ENCODE assay signal across 1 cellular context in the genomic region with DNA sequence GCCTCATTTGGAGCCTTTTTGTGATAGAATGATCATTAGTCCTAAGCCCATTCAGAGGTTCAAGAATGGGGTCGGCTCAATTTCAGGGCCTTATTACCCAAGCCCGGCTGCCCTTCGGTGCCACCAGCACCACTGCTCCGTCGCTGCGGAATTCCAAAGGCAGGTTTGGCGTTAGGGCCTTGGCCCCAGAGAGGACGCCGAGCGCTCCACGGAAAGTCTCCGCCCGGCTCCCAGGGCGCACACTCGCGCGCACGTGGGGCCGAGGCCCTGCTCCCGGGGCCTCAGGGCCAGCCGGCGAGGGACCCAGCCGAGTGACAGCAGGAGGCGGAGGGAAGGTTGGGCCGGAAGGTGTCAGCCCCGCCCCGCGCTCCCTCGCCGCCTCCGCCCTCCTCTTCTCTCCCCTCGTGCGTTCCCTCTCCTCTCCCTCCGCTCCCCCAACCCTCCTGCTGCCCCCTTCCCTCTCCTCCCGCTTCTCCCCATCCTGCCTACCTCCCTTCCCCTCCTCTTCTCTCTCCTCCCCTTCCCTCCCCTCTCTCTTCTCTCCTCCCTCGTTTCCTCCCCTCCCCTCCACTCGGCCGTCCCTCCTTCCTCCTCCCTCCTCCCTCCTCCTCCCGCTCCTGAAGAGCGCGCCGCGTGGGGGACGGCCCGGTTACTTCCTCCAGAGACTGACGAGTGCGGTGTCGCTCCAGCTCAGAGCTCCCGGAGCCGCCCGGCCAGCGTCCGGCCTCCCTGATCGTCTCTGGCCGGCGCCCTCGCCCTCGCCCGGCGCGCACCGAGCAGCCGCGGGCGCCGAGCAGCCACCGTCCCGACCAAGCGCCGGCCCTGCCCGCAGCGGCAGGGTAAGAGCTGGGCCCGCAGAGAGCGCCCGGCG.
TF ChIP-seq lines count a peak whose summit lies in the region.

A gene (plus strand): TSS at position 648 of the 871 bp plus-strand sequence. CDS start 4,106 bp downstream, outside the sequence.

TF ChIP-seq in HepG2, 621 proteins besides CTCF, POLR2A, EP300 and RAD21 (continued from another document and continues in another):
- TF ChIP-seq, protein P1, sequence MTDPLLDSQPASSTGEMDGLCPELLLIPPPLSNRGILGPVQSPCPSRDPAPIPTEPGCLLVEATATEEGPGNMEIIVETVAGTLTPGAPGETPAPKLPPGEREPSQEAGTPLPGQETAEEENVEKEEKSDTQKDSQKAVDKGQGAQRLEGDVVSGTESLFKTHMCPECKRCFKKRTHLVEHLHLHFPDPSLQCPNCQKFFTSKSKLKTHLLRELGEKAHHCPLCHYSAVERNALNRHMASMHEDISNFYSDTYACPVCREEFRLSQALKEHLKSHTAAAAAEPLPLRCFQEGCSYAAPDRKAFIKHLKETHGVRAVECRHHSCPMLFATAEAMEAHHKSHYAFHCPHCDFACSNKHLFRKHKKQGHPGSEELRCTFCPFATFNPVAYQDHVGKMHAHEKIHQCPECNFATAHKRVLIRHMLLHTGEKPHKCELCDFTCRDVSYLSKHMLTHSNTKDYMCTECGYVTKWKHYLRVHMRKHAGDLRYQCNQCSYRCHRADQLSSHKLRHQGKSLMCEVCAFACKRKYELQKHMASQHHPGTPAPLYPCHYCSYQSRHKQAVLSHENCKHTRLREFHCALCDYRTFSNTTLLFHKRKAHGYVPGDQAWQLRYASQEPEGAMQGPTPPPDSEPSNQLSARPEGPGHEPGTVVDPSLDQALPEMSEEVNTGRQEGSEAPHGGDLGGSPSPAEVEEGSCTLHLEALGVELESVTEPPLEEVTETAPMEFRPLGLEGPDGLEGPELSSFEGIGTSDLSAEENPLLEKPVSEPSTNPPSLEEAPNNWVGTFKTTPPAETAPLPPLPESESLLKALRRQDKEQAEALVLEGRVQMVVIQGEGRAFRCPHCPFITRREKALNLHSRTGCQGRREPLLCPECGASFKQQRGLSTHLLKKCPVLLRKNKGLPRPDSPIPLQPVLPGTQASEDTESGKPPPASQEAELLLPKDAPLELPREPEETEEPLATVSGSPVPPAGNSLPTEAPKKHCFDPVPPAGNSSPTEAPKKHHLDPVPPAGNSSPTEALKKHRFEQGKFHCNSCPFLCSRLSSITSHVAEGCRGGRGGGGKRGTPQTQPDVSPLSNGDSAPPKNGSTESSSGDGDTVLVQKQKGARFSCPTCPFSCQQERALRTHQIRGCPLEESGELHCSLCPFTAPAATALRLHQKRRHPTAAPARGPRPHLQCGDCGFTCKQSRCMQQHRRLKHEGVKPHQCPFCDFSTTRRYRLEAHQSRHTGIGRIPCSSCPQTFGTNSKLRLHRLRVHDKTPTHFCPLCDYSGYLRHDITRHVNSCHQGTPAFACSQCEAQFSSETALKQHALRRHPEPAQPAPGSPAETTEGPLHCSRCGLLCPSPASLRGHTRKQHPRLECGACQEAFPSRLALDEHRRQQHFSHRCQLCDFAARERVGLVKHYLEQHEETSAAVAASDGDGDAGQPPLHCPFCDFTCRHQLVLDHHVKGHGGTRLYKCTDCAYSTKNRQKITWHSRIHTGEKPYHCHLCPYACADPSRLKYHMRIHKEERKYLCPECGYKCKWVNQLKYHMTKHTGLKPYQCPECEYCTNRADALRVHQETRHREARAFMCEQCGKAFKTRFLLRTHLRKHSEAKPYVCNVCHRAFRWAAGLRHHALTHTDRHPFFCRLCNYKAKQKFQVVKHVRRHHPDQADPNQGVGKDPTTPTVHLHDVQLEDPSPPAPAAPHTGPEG (CRISPR knock-in tag; IDR thresholded peaks at IDR 0.05): no peak; the same call in 1 of the 2 replicates
- TF ChIP-seq ZNF674 (CRISPR knock-in tag; IDR thresholded peaks at IDR 0.05; ENCODE audit: low read depth) (peak; percentile 92; the same call in 1 of the 2 replicates), MIER3 (CRISPR knock-in tag; IDR thresholded peaks at IDR 0.05; ENCODE audit: borderline replicate concordance) (peak; percentile 74; the same call in 1 of the 2 replicates), GLI4 (CRISPR knock-in tag; IDR thresholded peaks at IDR 0.05; ENCODE audit: borderline replicate concordance) (peak; percentile 77; the same call in 1 of the 2 replicates), ZNF607 (CRISPR knock-in tag; IDR thresholded peaks at IDR 0.05; ENCODE audit: borderline replicate concordance) (peak; percentile 89), BRD4 (CRISPR knock-in tag; IDR thresholded peaks at IDR 0.05) (no peak; the same call in 1 of the 2 replicates), SAP130 (CRISPR knock-in tag; IDR thresholded peaks at IDR 0.05; ENCODE audit: low read depth) (peak; percentile 94), AGO1 (IDR thresholded peaks at IDR 0.05; ENCODE audit: low read depth, low read length, poor library complexity, severe bottlenecking) (no peak), HMG20B (CRISPR knock-in tag; conservative IDR thresholded peaks at IDR 0.05) (no peak; the same call in none of the 2 replicates), ZNF777 (CRISPR knock-in tag; IDR thresholded peaks at IDR 0.05) (no peak; the same call in 1 of the 2 replicates), U2AF2 (IDR thresholded peaks at IDR 0.05; ENCODE audit: low read depth, low read length) (no peak), ZBTB21 (CRISPR knock-in tag; IDR thresholded peaks at IDR 0.05) (no peak), SOX13 (IDR thresholded peaks at IDR 0.05) (no peak), SOX13 (CRISPR knock-in tag; conservative IDR thresholded peaks at IDR 0.05 in 1 of 2, IDR thresholded peaks at IDR 0.05 in 1 of 2) (peak in 1 of 2 experiments; percentile 71; a peak in 2 of 4 replicates), ZBTB3 (CRISPR knock-in tag; IDR thresholded peaks at IDR 0.05; ENCODE audit: borderline replicate concordance, low read depth) (no peak), ZNF614 (CRISPR knock-in tag; IDR thresholded peaks at IDR 0.05; ENCODE audit: borderline replicate concordance) (peak; percentile 77; the same call in 1 of the 2 replicates), ZNF256 (CRISPR knock-in tag; conservative IDR thresholded peaks at IDR 0.05) (no peak)
- TF ChIP-seq, protein P2, sequence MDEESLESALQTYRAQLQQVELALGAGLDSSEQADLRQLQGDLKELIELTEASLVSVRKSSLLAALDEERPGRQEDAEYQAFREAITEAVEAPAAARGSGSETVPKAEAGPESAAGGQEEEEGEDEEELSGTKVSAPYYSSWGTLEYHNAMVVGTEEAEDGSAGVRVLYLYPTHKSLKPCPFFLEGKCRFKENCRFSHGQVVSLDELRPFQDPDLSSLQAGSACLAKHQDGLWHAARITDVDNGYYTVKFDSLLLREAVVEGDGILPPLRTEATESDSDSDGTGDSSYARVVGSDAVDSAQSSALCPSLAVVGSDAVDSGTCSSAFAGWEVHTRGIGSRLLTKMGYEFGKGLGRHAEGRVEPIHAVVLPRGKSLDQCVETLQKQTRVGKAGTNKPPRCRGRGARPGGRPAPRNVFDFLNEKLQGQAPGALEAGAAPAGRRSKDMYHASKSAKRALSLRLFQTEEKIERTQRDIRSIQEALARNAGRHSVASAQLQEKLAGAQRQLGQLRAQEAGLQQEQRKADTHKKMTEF (CRISPR knock-in tag; IDR thresholded peaks at IDR 0.05): peak; percentile 95
- TF ChIP-seq, protein P3, sequence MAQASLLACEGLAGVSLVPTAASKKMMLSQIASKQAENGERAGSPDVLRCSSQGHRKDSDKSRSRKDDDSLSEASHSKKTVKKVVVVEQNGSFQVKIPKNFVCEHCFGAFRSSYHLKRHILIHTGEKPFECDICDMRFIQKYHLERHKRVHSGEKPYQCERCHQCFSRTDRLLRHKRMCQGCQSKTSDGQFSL (CRISPR knock-in tag; IDR thresholded peaks at IDR 0.05): peak; percentile 31; the same call in 1 of the 2 replicates
- TF ChIP-seq, protein P4, sequence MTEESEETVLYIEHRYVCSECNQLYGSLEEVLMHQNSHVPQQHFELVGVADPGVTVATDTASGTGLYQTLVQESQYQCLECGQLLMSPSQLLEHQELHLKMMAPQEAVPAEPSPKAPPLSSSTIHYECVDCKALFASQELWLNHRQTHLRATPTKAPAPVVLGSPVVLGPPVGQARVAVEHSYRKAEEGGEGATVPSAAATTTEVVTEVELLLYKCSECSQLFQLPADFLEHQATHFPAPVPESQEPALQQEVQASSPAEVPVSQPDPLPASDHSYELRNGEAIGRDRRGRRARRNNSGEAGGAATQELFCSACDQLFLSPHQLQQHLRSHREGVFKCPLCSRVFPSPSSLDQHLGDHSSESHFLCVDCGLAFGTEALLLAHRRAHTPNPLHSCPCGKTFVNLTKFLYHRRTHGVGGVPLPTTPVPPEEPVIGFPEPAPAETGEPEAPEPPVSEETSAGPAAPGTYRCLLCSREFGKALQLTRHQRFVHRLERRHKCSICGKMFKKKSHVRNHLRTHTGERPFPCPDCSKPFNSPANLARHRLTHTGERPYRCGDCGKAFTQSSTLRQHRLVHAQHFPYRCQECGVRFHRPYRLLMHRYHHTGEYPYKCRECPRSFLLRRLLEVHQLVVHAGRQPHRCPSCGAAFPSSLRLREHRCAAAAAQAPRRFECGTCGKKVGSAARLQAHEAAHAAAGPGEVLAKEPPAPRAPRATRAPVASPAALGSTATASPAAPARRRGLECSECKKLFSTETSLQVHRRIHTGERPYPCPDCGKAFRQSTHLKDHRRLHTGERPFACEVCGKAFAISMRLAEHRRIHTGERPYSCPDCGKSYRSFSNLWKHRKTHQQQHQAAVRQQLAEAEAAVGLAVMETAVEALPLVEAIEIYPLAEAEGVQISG (CRISPR knock-in tag; IDR thresholded peaks at IDR 0.05): peak; percentile 69
- TF ChIP-seq, protein P5, sequence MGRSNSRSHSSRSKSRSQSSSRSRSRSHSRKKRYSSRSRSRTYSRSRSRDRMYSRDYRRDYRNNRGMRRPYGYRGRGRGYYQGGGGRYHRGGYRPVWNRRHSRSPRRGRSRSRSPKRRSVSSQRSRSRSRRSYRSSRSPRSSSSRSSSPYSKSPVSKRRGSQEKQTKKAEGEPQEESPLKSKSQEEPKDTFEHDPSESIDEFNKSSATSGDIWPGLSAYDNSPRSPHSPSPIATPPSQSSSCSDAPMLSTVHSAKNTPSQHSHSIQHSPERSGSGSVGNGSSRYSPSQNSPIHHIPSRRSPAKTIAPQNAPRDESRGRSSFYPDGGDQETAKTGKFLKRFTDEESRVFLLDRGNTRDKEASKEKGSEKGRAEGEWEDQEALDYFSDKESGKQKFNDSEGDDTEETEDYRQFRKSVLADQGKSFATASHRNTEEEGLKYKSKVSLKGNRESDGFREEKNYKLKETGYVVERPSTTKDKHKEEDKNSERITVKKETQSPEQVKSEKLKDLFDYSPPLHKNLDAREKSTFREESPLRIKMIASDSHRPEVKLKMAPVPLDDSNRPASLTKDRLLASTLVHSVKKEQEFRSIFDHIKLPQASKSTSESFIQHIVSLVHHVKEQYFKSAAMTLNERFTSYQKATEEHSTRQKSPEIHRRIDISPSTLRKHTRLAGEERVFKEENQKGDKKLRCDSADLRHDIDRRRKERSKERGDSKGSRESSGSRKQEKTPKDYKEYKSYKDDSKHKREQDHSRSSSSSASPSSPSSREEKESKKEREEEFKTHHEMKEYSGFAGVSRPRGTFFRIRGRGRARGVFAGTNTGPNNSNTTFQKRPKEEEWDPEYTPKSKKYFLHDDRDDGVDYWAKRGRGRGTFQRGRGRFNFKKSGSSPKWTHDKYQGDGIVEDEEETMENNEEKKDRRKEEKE (IDR thresholded peaks at IDR 0.05): no peak
- TF ChIP-seq, protein P6, sequence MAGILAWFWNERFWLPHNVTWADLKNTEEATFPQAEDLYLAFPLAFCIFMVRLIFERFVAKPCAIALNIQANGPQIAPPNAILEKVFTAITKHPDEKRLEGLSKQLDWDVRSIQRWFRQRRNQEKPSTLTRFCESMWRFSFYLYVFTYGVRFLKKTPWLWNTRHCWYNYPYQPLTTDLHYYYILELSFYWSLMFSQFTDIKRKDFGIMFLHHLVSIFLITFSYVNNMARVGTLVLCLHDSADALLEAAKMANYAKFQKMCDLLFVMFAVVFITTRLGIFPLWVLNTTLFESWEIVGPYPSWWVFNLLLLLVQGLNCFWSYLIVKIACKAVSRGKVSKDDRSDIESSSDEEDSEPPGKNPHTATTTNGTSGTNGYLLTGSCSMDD (CRISPR knock-in tag; IDR thresholded peaks at IDR 0.05): no peak
- TF ChIP-seq, protein P7, sequence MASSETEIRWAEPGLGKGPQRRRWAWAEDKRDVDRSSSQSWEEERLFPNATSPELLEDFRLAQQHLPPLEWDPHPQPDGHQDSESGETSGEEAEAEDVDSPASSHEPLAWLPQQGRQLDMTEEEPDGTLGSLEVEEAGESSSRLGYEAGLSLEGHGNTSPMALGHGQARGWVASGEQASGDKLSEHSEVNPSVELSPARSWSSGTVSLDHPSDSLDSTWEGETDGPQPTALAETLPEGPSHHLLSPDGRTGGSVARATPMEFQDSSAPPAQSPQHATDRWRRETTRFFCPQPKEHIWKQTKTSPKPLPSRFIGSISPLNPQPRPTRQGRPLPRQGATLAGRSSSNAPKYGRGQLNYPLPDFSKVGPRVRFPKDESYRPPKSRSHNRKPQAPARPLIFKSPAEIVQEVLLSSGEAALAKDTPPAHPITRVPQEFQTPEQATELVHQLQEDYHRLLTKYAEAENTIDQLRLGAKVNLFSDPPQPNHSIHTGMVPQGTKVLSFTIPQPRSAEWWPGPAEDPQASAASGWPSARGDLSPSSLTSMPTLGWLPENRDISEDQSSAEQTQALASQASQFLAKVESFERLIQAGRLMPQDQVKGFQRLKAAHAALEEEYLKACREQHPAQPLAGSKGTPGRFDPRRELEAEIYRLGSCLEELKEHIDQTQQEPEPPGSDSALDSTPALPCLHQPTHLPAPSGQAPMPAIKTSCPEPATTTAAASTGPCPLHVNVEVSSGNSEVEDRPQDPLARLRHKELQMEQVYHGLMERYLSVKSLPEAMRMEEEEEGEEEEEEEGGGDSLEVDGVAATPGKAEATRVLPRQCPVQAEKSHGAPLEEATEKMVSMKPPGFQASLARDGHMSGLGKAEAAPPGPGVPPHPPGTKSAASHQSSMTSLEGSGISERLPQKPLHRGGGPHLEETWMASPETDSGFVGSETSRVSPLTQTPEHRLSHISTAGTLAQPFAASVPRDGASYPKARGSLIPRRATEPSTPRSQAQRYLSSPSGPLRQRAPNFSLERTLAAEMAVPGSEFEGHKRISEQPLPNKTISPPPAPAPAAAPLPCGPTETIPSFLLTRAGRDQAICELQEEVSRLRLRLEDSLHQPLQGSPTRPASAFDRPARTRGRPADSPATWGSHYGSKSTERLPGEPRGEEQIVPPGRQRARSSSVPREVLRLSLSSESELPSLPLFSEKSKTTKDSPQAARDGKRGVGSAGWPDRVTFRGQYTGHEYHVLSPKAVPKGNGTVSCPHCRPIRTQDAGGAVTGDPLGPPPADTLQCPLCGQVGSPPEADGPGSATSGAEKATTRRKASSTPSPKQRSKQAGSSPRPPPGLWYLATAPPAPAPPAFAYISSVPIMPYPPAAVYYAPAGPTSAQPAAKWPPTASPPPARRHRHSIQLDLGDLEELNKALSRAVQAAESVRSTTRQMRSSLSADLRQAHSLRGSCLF (CRISPR knock-in tag; IDR thresholded peaks at IDR 0.05; ENCODE audit: borderline replicate concordance): no peak
- TF ChIP-seq, protein P8, sequence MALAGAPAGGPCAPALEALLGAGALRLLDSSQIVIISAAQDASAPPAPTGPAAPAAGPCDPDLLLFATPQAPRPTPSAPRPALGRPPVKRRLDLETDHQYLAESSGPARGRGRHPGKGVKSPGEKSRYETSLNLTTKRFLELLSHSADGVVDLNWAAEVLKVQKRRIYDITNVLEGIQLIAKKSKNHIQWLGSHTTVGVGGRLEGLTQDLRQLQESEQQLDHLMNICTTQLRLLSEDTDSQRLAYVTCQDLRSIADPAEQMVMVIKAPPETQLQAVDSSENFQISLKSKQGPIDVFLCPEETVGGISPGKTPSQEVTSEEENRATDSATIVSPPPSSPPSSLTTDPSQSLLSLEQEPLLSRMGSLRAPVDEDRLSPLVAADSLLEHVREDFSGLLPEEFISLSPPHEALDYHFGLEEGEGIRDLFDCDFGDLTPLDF (CRISPR knock-in tag; IDR thresholded peaks at IDR 0.05): 0 out of 2 replicates have a peak, but pooled peaks have one; percentile 33
